In genomic region chr7:76285604-76286374, GRCh38 we compare ENCODE assay signal across 28 cellular contexts.
"Had no signal": no experiment of that assay in that cellular context is flagged by ENCODE, and none has a peak within 500 bp of the region (broad histone marks: within the 10 kb centered on the region; RNA-seq: fewer than 3 reads in every experiment).

No MANE protein-coding gene starts in this region.

- DNase-seq: activated B cell treated with CpG ODN at 0.5 μM for 24 hours; activated naive CD4-positive, alpha-beta T cell treated with Interleukin-2 at 50 U/mL for 16 hours; activated T-cell treated with anti-CD3 and anti-CD28 coated beads for 4 hours; activated T-cell treated with anti-CD3 and anti-CD28 coated beads, Interleukin-2, amount 50 U/mL, for 72 hours; anterior cingulate cortex; body of pancreas; cortex of kidney; effector memory CD8-positive, alpha-beta T cell; islet precursor cell; left ventricle myocardium superior; naive B cell; nucleus accumbens; psoas muscle; stimulated activated CD4-positive, alpha-beta T cell treated with anti-CD3 and anti-CD28 coated beads, Interleukin-15, amount 100 ng/mL, for 24 hours; stimulated activated CD4-positive, alpha-beta T cell treated with anti-CD3 and anti-CD28 coated beads, Interleukin-2, amount 100 ng/mL, for 24 hours; stimulated activated naive CD4-positive, alpha-beta T cell treated with Interleukin-2 at 50 U/mL for 16 hours; T-helper 1 cell; trophoblast cell; uterus had no signal

- H3K27me3 ChIP-seq: uterus had no signal

- H3K27ac Mint-ChIP-seq: activated B cell treated with CpG ODN at 0.5 μM for 24 hours; activated naive CD8-positive, alpha-beta T cell; activated T-cell treated with anti-CD3 and anti-CD28 coated beads, Interleukin-2, amount 50 U/mL, for 72 hours; effector memory CD8-positive, alpha-beta T cell; mesothelial cell of epicardium; naive B cell; T-helper 2 cell treated with Interferon-gamma antibody and Interleukin-4, amounts not matched to agents 5 μg/mL and 100 μg/mL, for 36 hours had no signal

- H3K9me3 Mint-ChIP-seq: activated B cell treated with CpG ODN at 0.5 μM for 24 hours; activated T-cell treated with anti-CD3 and anti-CD28 coated beads, Interleukin-2, amount 50 U/mL, for 72 hours; effector memory CD8-positive, alpha-beta T cell; mesothelial cell of epicardium; T-helper 2 cell treated with Interferon-gamma antibody and Interleukin-4, amounts not matched to agents 5 μg/mL and 100 μg/mL, for 36 hours had no signal

- H3K9ac ChIP-seq: parathyroid adenoma had no signal

- ATAC-seq: activated T-cell treated with anti-CD3 and anti-CD28 coated beads, Interleukin-2, amount 50 U/mL, for 72 hours; body of pancreas; effector memory CD8-positive, alpha-beta T cell; gastroesophageal sphincter; left ventricle myocardium superior; psoas muscle had no signal

- H3K4me2 ChIP-seq: hepatocyte had no signal

- H3K79me2 ChIP-seq: hepatocyte, parathyroid adenoma had no signal

- H3K36me3 ChIP-seq: cardiac muscle cell, gastroesophageal sphincter, thoracic aorta, uterus had no signal

- H3K36me3 Mint-ChIP-seq: activated naive CD8-positive, alpha-beta T cell; mesothelial cell of epicardium had no signal

- H2AFZ ChIP-seq: hepatocyte, parathyroid adenoma had no signal

- H3K9me3 ChIP-seq: body of pancreas, gastroesophageal sphincter, psoas muscle, thoracic aorta, uterus had no signal

- H3K27ac ChIP-seq: body of pancreas, cardiac muscle cell, gastroesophageal sphincter, hepatocyte, parathyroid adenoma, psoas muscle, thoracic aorta, uterus had no signal

- H3K4me1 ChIP-seq: psoas muscle, uterus had no signal

- H3K4me3 Mint-ChIP-seq: activated B cell treated with CpG ODN at 0.5 μM for 24 hours; activated naive CD8-positive, alpha-beta T cell; activated T-cell treated with anti-CD3 and anti-CD28 coated beads, Interleukin-2, amount 50 U/mL, for 72 hours; mesothelial cell of epicardium; naive B cell; T-helper 2 cell treated with Interferon-gamma antibody and Interleukin-4, amounts not matched to agents 5 μg/mL and 100 μg/mL, for 36 hours had no signal

- FAIRE-seq: endothelial cell of umbilical vein had no signal

- H3K4me3 ChIP-seq: body of pancreas, cardiac muscle cell, gastroesophageal sphincter, hepatocyte, psoas muscle, thoracic aorta, uterus had no signal
